Comparison of ENCODE assay signal across 29 cellular contexts in genomic region chr19:5727453-5728050, GRCh38. TPM values are rescaled to one million over a fixed set of nuclear protein-coding genes. Genes with fewer than 3 reads are reported as not detected.
"Had no signal": no experiment of that assay in that cellular context is flagged by ENCODE, and none has a peak within 500 bp of the region (broad histone marks: within the 10 kb centered on the region; RNA-seq: fewer than 3 reads in every experiment).

No MANE protein-coding gene starts in this region.

- ATAC-seq: effector memory CD8-positive, alpha-beta T cell; esophagus mucosa; foreskin keratinocyte; gastrocnemius medialis; gastroesophageal sphincter; heart left ventricle; heart right ventricle had no signal

- H3K27ac Mint-ChIP-seq: dendritic cell treated with granulocyte-macrophage colony-stimulating factor and Interleukin-4, amounts not matched to agents 40 ng/mL and 50 ng/mL, for 4 days; effector memory CD8-positive, alpha-beta T cell; endodermal cell had no signal

- H3K36me3 ChIP-seq: colonic mucosa, esophagus muscularis mucosa, esophagus squamous epithelium, gastrocnemius medialis, gastroesophageal sphincter, heart left ventricle, heart right ventricle had no signal

- H3K4me1 Mint-ChIP-seq: endodermal cell had no signal

- DNase-seq: colonic mucosa; cortex of kidney; dermis blood vessel endothelial cell; dorsolateral prefrontal cortex; effector CD4-positive, alpha-beta T cell; effector CD8-positive, alpha-beta T cell; effector memory CD4-positive, alpha-beta T cell; effector memory CD8-positive, alpha-beta T cell; endodermal cell; erythroblast; esophagus squamous epithelium; foreskin fibroblast; foreskin keratinocyte; foreskin melanocyte; gastrocnemius medialis; glutamatergic neuron; head of caudate nucleus; heart left ventricle; heart right ventricle had no signal

- H3K27me3 ChIP-seq: colonic mucosa, esophagus muscularis mucosa, esophagus squamous epithelium, foreskin keratinocyte, hepatocyte had no signal

- H3K4me1 ChIP-seq: colonic mucosa, esophagus muscularis mucosa, esophagus squamous epithelium, foreskin keratinocyte, gastrocnemius medialis, gastroesophageal sphincter, heart left ventricle, heart right ventricle had no signal

- H2AFZ ChIP-seq: hepatocyte had no signal

- H3K27ac ChIP-seq: colonic mucosa, coronary artery, dorsolateral prefrontal cortex, epithelial cell of prostate, esophagus muscularis mucosa, esophagus squamous epithelium, foreskin keratinocyte, gastrocnemius medialis, gastroesophageal sphincter, heart left ventricle, heart right ventricle, hepatocyte had no signal

- H3K4me3 Mint-ChIP-seq: dendritic cell treated with granulocyte-macrophage colony-stimulating factor and Interleukin-4, amounts not matched to agents 40 ng/mL and 50 ng/mL, for 4 days; effector memory CD8-positive, alpha-beta T cell; endodermal cell had no signal

- H3K79me2 ChIP-seq: hepatocyte had no signal

- H3K4me2 ChIP-seq: hepatocyte had no signal

- H3K4me3 ChIP-seq: colonic mucosa, coronary artery, dorsolateral prefrontal cortex, esophagus muscularis mucosa, esophagus squamous epithelium, gastrocnemius medialis, gastroesophageal sphincter, heart left ventricle, heart right ventricle, hepatocyte had no signal

- H3K9me3 ChIP-seq: colonic mucosa had no signal

- H3K9me3 Mint-ChIP-seq: dendritic cell treated with granulocyte-macrophage colony-stimulating factor and Interleukin-4, amounts not matched to agents 40 ng/mL and 50 ng/mL, for 4 days; effector memory CD8-positive, alpha-beta T cell had no signal

RNA-seq across cellular contexts. Expression of gene CATSPERD, which starts 7.1 kb away (rescaled TPM):
- polyA plus RNA-seq: endothelial cell of umbilical vein, esophagus, fibroblast of lung, foreskin keratinocyte, heart left ventricle, heart right ventricle, hepatocyte had no signal
